In genomic region chr14:27164139-27164538, GRCh38 we compare ENCODE assay signal across 25 cellular contexts.
"Had no signal": no experiment of that assay in that cellular context is flagged by ENCODE, and none has a peak within 500 bp of the region (broad histone marks: within the 10 kb centered on the region; RNA-seq: fewer than 3 reads in every experiment).

No MANE protein-coding gene starts in this region.

- H3K27me3 ChIP-seq: dorsolateral prefrontal cortex, esophagus muscularis mucosa, foreskin keratinocyte, gastroesophageal sphincter, heart right ventricle had no signal

- H3K27ac ChIP-seq: coronary artery, dorsolateral prefrontal cortex, esophagus muscularis mucosa, foreskin keratinocyte, gastroesophageal sphincter, heart right ventricle, left ventricle myocardium inferior, lower lobe of right lung had no signal

- H3K4me1 ChIP-seq: esophagus muscularis mucosa, foreskin keratinocyte, gastroesophageal sphincter, heart right ventricle, left ventricle myocardium inferior, lower lobe of right lung had no signal

- H3K9me3 ChIP-seq: esophagus muscularis mucosa, gastroesophageal sphincter, lower lobe of right lung had no signal

- H3K4me3 ChIP-seq: coronary artery, dorsolateral prefrontal cortex, esophagus muscularis mucosa, gastroesophageal sphincter, heart right ventricle, left ventricle myocardium inferior, lower lobe of right lung had no signal

- H3K36me3 ChIP-seq: esophagus muscularis mucosa, gastroesophageal sphincter, heart right ventricle, left ventricle myocardium inferior, lower lobe of right lung had no signal

- DNase-seq: dermis blood vessel endothelial cell; dorsolateral prefrontal cortex; effector CD4-positive, alpha-beta T cell; effector memory CD4-positive, alpha-beta T cell; foreskin keratinocyte; glutamatergic neuron; head of caudate nucleus; heart right ventricle; hippocampal formation; kidney glomerular epithelial cell; left colon; left ventricle myocardium inferior; lower lobe of right lung; mammary epithelial cell; mesendoderm; midbrain had no signal

- ATAC-seq: foreskin keratinocyte, gastroesophageal sphincter, heart right ventricle, left colon, left lobe of liver, lower lobe of right lung had no signal

- FAIRE-seq: colon, endothelial cell of umbilical vein, frontal cortex, islet of Langerhans, keratinocyte had no signal
